Comparison of ENCODE assay signal across 10 cellular contexts in the genomic region with DNA sequence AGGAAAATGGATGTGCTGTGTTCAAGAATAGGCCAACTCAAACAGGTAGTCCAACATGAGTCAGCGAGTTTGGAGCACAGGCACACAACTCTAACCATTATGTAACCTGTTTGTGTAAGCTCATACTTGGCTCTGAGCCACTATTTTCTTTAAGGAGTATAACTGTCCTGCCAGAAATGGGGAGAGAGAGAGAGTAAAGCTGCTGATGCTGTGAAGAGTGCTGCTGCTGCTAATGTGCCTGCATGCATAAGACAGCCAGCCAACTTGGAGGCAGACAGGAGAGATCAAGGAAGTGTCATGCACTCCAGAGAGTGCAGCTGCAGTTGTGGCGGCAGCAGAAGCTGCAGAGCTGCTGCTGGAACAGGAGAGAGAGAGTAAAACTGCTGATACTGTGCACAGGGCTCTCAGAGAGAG. TPM values are rescaled to one million over a fixed set of nuclear protein-coding genes. Genes with fewer than 3 reads are reported as not detected.
DNase-seq lines count a peak whose midpoint lies in the region; ATAC-seq, FAIRE-seq and TF ChIP-seq lines count a peak whose summit lies in the region.
"Had no signal": no experiment of that assay in that cellular context is flagged by ENCODE, and none has a peak within 500 bp of the region (broad histone marks: within the 10 kb centered on the region; RNA-seq: fewer than 3 reads in every experiment).

No MANE protein-coding gene starts in this region.

- H3K27ac ChIP-seq in HepG2 (ENCODE audit: extremely low read length, insufficient read depth, low read length), result no peak overlapping the region

- no peaks in the 10 kb centered on the region for H3K79me2 ChIP-seq in HepG2 (ENCODE audit: insufficient read depth, low read length)

- in situ Hi-C loops in HepG2 (cut with HindIII; ENCODE audit: extremely low pct_ligation_motif_present, low pct_unique_long_range_greater_than_20kb), result no loop called here

- no peak for TF ChIP-seq RAD21 in HepG2 (CRISPR knock-in tag; IDR thresholded peaks at IDR 0.05)

- peak overlapping the region; percentile 45 for H3K4me2 ChIP-seq in HepG2 (ENCODE audit: low read depth, low read length)

- TF ChIP-seq POLR2A in HepG2 (IDR thresholded peaks at IDR 0.05; ENCODE audit: insufficient read depth in 1 of 2, low read depth in 2 of 2, low read length in 2 of 2), result no peak

- intact Hi-C loops in HepG2 (cut with micrococcal nuclease; ENCODE audit: unreplicated experiment), result loop anchor here (10.0 kb wide), 1 partner anchor 1461 kb away; no protein-coding TSS in a partner anchor
- intact Hi-C loops in posterior vena cava (cut with DNase I), result no loop called here

- H3K4me1 ChIP-seq in HepG2 (ENCODE audit: insufficient read depth, low read length), result peaks cover 17% of the 10 kb centered on the region

- peak in 1 of 2 experiments; percentile 66; a peak in 2 of 4 replicates for TF ChIP-seq EP300 in HepG2 (IDR thresholded peaks at IDR 0.05; ENCODE audit: low read depth in 2 of 2, low read length in 2 of 2)
- TF ChIP-seq EP300 in HepG2 (CRISPR knock-in tag; IDR thresholded peaks at IDR 0.05; ENCODE audit: borderline replicate concordance), result no peak

- H3K4me3 ChIP-seq in GM06990 (replicated peaks; ENCODE audit: low read depth, low read length), result no peak overlapping the region
- no peak overlapping the region for H3K4me3 ChIP-seq in HepG2 (replicated peaks in 1 of 3; ENCODE audit: insufficient read depth in 1 of 3, low read depth in 2 of 3, low read length in 3 of 3)

- peak; percentile 22 for DNase-seq in GM06990 (ENCODE audit: extremely low read depth, insufficient read length)
- peak; percentile 7 for DNase-seq in UCSD-AML1 (lab: John Stamatoyannopoulos, UW; ENCODE audit: unreplicated experiment)
- peak; percentile 79 for DNase-seq in HepG2 (ENCODE audit: low spot score)
- DNase-seq in posterior vena cava (ENCODE audit: low spot score), result no peak
- DNase-seq in Ammon's horn (ENCODE audit: low spot score), result no peak
- DNase-seq in middle frontal gyrus (ENCODE audit: extremely low spot score, low spot score), result no peak

- POLR2A ChIA-PET in HepG2 (lab: Yijun Ruan, JAX), result no interaction called here

- 29% methylated on average over 2 of the region's 2 CpGs for WGBS in HepG2 (ENCODE audit: low lambda C conversion rate)

- H3K27me3 ChIP-seq in GM06990 (replicated peaks; ENCODE audit: control insufficient read depth, insufficient read depth, low read length) (no peaks in the 10 kb centered on the region), HepG2 (ENCODE audit: control insufficient read depth in 1 of 2, insufficient read depth in 2 of 2, low read length in 2 of 2) (no peaks in the 10 kb centered on the region)

- BruUV-seq in HepG2 (replicated peaks; lab: Mats Ljungman, UMichigan), result no TSS peak

- no peaks in the 10 kb centered on the region for H3K9me3 ChIP-seq in HepG2 (ENCODE audit: low read length)

- no peaks in the 10 kb centered on the region for H4K20me1 ChIP-seq in HepG2 (ENCODE audit: insufficient read depth, low read length)

- peak; percentile 23 for FAIRE-seq in HepG2 (lab: Jason Lieb, UNC)
- FAIRE-seq: frontal cortex, G401.6 had no signal

- TF ChIP-seq CTCF in GM06990 (IDR thresholded peaks at IDR 0.05; ENCODE audit: insufficient read depth, low read length, poor library complexity, severe bottlenecking) (no peak), HepG2 (CRISPR knock-in tag; IDR thresholded peaks at IDR 0.05) (no peak)

- H3K9ac ChIP-seq in HepG2 (ENCODE audit: insufficient read depth, low read depth, low read length), result no peak overlapping the region

- CTCF ChIA-PET in HepG2 (lab: Yijun Ruan, JAX; ENCODE audit: low intra/inter-chr PET ratio, low total read pairs), result no interaction called here

- no peak overlapping the region for H2AFZ ChIP-seq in HepG2 (ENCODE audit: low read length)

- no peaks in the 10 kb centered on the region for H3K36me3 ChIP-seq in GM06990 (ENCODE audit: control insufficient read depth, insufficient read depth, low read length)
- H3K36me3 ChIP-seq in HepG2 (replicated peaks in 1 of 2; ENCODE audit: control insufficient read depth in 1 of 2, insufficient read depth in 2 of 2, low read length in 2 of 2), result no peaks in the 10 kb centered on the region

- peak; percentile 38 for ATAC-seq in HG03280 (IDR thresholded peaks at IDR 0.05; ENCODE audit: unreplicated experiment)
- peak; percentile 93 for ATAC-seq in HepG2
- ATAC-seq in HG03354 (IDR thresholded peaks at IDR 0.05; ENCODE audit: poor library complexity, severe bottlenecking, unreplicated experiment), result no peak

RNA-seq across cellular contexts. Expression of a gene that starts 11.7 kb away (rescaled TPM):
- not detected in 2 replicates for total RNA-seq in HepG2 (2016; rRNA removed; fragmentation: Illumina TruSeq; extraction: Trizol)
- not detected in 2 replicates for total RNA-seq in HepG2 (2016; cell fraction: cytosol; rRNA removed; fragmentation: Illumina TruSeq; extraction: Trizol; ENCODE audit: low read depth)
- total RNA-seq in HepG2 (2016; cell fraction: insoluble cytoplasmic fraction; rRNA removed; fragmentation: Illumina TruSeq; extraction: Trizol), result not detected in 2 replicates
- not detected in 2 replicates for total RNA-seq in HepG2 (2016; cell fraction: membrane; rRNA removed; fragmentation: Illumina TruSeq; extraction: Trizol)
- not detected in 2 replicates for total RNA-seq in HepG2 (2016; cell fraction: nucleus; rRNA removed; fragmentation: Illumina TruSeq; extraction: Trizol)
- not detected in 2 replicates for polyA plus RNA-seq in HepG2 (2011; rRNA removed)
- not detected in 2 replicates for polyA plus RNA-seq in HepG2 (2011; cell fraction: cytosol; rRNA removed)
- not detected in 2 replicates for polyA plus RNA-seq in HepG2 (2011; cell fraction: nucleus; rRNA removed)
- polyA plus RNA-seq in HepG2 (2012), result not detected in 2 replicates
- not detected in 2 replicates for polyA plus RNA-seq in HepG2 (2016; cell fraction: cytosol; fragmentation: Illumina TruSeq; extraction: Trizol; ENCODE audit: low read depth)
- not detected in 2 replicates for polyA plus RNA-seq in HepG2 (2016; cell fraction: insoluble cytoplasmic fraction; fragmentation: Illumina TruSeq; extraction: Trizol; ENCODE audit: low read depth)
- not detected in 2 replicates for polyA plus RNA-seq in HepG2 (2016; cell fraction: membrane; fragmentation: Illumina TruSeq; extraction: Trizol; ENCODE audit: low read depth)
- not detected in 2 replicates for polyA plus RNA-seq in HepG2 (2016; cell fraction: nucleus; fragmentation: Illumina TruSeq; extraction: Trizol; ENCODE audit: insufficient read depth, low read depth)
- not detected in 2 replicates for polyA minus RNA-seq in HepG2 (2011; rRNA and poly(A)+ RNA removed; ENCODE audit: low replicate concordance)
- polyA minus RNA-seq in HepG2 (2011; cell fraction: cytosol; rRNA and poly(A)+ RNA removed), result not detected in 2 replicates
- not detected in 2 replicates for polyA minus RNA-seq in HepG2 (2011; cell fraction: nucleus; rRNA and poly(A)+ RNA removed)
- total RNA-seq in posterior vena cava, result not detected
- total RNA-seq: frontal cortex had no signal

RNA-seq across cellular contexts. Expression of a gene that starts 18.5 kb away (rescaled TPM):
- not detected in 2 replicates for total RNA-seq in HepG2 (2016; rRNA removed; fragmentation: Illumina TruSeq; extraction: Trizol)
- not detected in 2 replicates for total RNA-seq in HepG2 (2016; cell fraction: cytosol; rRNA removed; fragmentation: Illumina TruSeq; extraction: Trizol; ENCODE audit: low read depth)
- total RNA-seq in HepG2 (2016; cell fraction: insoluble cytoplasmic fraction; rRNA removed; fragmentation: Illumina TruSeq; extraction: Trizol), result not detected in 2 replicates
- not detected in 2 replicates for total RNA-seq in HepG2 (2016; cell fraction: membrane; rRNA removed; fragmentation: Illumina TruSeq; extraction: Trizol)
- total RNA-seq in HepG2 (2016; cell fraction: nucleus; rRNA removed; fragmentation: Illumina TruSeq; extraction: Trizol), result not detected in 2 replicates
- polyA plus RNA-seq in HepG2 (2011; rRNA removed), result 0.15 TPM in 1 of 2 replicates, not detected in the other
- 0.15 TPM in 1 of 2 replicates, not detected in the other for polyA plus RNA-seq in HepG2 (2011; cell fraction: cytosol; rRNA removed)
- polyA plus RNA-seq in HepG2 (2011; cell fraction: nucleus; rRNA removed), result 0.21 and 0.29 TPM in 2 replicates
- polyA plus RNA-seq in HepG2 (2012), result 0.31 TPM in 1 of 2 replicates, not detected in the other
- not detected in 2 replicates for polyA plus RNA-seq in HepG2 (2016; cell fraction: cytosol; fragmentation: Illumina TruSeq; extraction: Trizol; ENCODE audit: low read depth)
- polyA plus RNA-seq in HepG2 (2016; cell fraction: insoluble cytoplasmic fraction; fragmentation: Illumina TruSeq; extraction: Trizol; ENCODE audit: low read depth), result not detected in 2 replicates
- polyA plus RNA-seq in HepG2 (2016; cell fraction: membrane; fragmentation: Illumina TruSeq; extraction: Trizol; ENCODE audit: low read depth), result not detected in 2 replicates
- polyA plus RNA-seq in HepG2 (2016; cell fraction: nucleus; fragmentation: Illumina TruSeq; extraction: Trizol; ENCODE audit: insufficient read depth, low read depth), result not detected in 2 replicates
- not detected in 2 replicates for polyA minus RNA-seq in HepG2 (2011; rRNA and poly(A)+ RNA removed; ENCODE audit: low replicate concordance)
- not detected in 2 replicates for polyA minus RNA-seq in HepG2 (2011; cell fraction: cytosol; rRNA and poly(A)+ RNA removed)
- not detected in 2 replicates for polyA minus RNA-seq in HepG2 (2011; cell fraction: nucleus; rRNA and poly(A)+ RNA removed)
- not detected for total RNA-seq in posterior vena cava
- total RNA-seq: frontal cortex had no signal

RNA-seq across cellular contexts. Expression of a gene that starts 44.2 kb away (rescaled TPM):
- not detected in 2 replicates for total RNA-seq in HepG2 (2016; rRNA removed; fragmentation: Illumina TruSeq; extraction: Trizol)
- total RNA-seq in HepG2 (2016; cell fraction: cytosol; rRNA removed; fragmentation: Illumina TruSeq; extraction: Trizol; ENCODE audit: low read depth), result not detected in 2 replicates
- total RNA-seq in HepG2 (2016; cell fraction: insoluble cytoplasmic fraction; rRNA removed; fragmentation: Illumina TruSeq; extraction: Trizol), result not detected in 2 replicates
- total RNA-seq in HepG2 (2016; cell fraction: membrane; rRNA removed; fragmentation: Illumina TruSeq; extraction: Trizol), result not detected in 2 replicates
- total RNA-seq in HepG2 (2016; cell fraction: nucleus; rRNA removed; fragmentation: Illumina TruSeq; extraction: Trizol), result not detected in 2 replicates
- polyA plus RNA-seq in HepG2 (2011; rRNA removed), result not detected in 2 replicates
- not detected in 2 replicates for polyA plus RNA-seq in HepG2 (2011; cell fraction: cytosol; rRNA removed)
- polyA plus RNA-seq in HepG2 (2011; cell fraction: nucleus; rRNA removed), result not detected in 2 replicates
- polyA plus RNA-seq in HepG2 (2012), result not detected in 2 replicates
- not detected in 2 replicates for polyA plus RNA-seq in HepG2 (2016; cell fraction: cytosol; fragmentation: Illumina TruSeq; extraction: Trizol; ENCODE audit: low read depth)
- not detected in 2 replicates for polyA plus RNA-seq in HepG2 (2016; cell fraction: insoluble cytoplasmic fraction; fragmentation: Illumina TruSeq; extraction: Trizol; ENCODE audit: low read depth)
- polyA plus RNA-seq in HepG2 (2016; cell fraction: membrane; fragmentation: Illumina TruSeq; extraction: Trizol; ENCODE audit: low read depth), result not detected in 2 replicates
- polyA plus RNA-seq in HepG2 (2016; cell fraction: nucleus; fragmentation: Illumina TruSeq; extraction: Trizol; ENCODE audit: insufficient read depth, low read depth), result not detected in 2 replicates
- not detected in 2 replicates for polyA minus RNA-seq in HepG2 (2011; rRNA and poly(A)+ RNA removed; ENCODE audit: low replicate concordance)
- not detected in 2 replicates for polyA minus RNA-seq in HepG2 (2011; cell fraction: cytosol; rRNA and poly(A)+ RNA removed)
- not detected in 2 replicates for polyA minus RNA-seq in HepG2 (2011; cell fraction: nucleus; rRNA and poly(A)+ RNA removed)
- not detected for total RNA-seq in posterior vena cava
- total RNA-seq: frontal cortex had no signal

RNA-seq across cellular contexts. Expression of a gene that starts 53.2 kb away (rescaled TPM):
- total RNA-seq in HepG2 (2016; rRNA removed; fragmentation: Illumina TruSeq; extraction: Trizol) (not detected in 2 replicates), posterior vena cava (not detected)
- not detected in 2 replicates for total RNA-seq in HepG2 (2016; cell fraction: cytosol; rRNA removed; fragmentation: Illumina TruSeq; extraction: Trizol; ENCODE audit: low read depth)
- not detected in 2 replicates for total RNA-seq in HepG2 (2016; cell fraction: insoluble cytoplasmic fraction; rRNA removed; fragmentation: Illumina TruSeq; extraction: Trizol)
- total RNA-seq in HepG2 (2016; cell fraction: membrane; rRNA removed; fragmentation: Illumina TruSeq; extraction: Trizol), result not detected in 2 replicates
- total RNA-seq in HepG2 (2016; cell fraction: nucleus; rRNA removed; fragmentation: Illumina TruSeq; extraction: Trizol), result not detected in 2 replicates
- polyA plus RNA-seq in HepG2 (2011; rRNA removed), result not detected in 2 replicates
- polyA plus RNA-seq in HepG2 (2011; cell fraction: cytosol; rRNA removed), result 0.12 TPM in 1 of 2 replicates, not detected in the other
- not detected in 2 replicates for polyA plus RNA-seq in HepG2 (2011; cell fraction: nucleus; rRNA removed)
- polyA plus RNA-seq in HepG2 (2012), result not detected in 2 replicates
- not detected in 2 replicates for polyA plus RNA-seq in HepG2 (2016; cell fraction: cytosol; fragmentation: Illumina TruSeq; extraction: Trizol; ENCODE audit: low read depth)
- not detected in 2 replicates for polyA plus RNA-seq in HepG2 (2016; cell fraction: insoluble cytoplasmic fraction; fragmentation: Illumina TruSeq; extraction: Trizol; ENCODE audit: low read depth)
- not detected in 2 replicates for polyA plus RNA-seq in HepG2 (2016; cell fraction: membrane; fragmentation: Illumina TruSeq; extraction: Trizol; ENCODE audit: low read depth)
- not detected in 2 replicates for polyA plus RNA-seq in HepG2 (2016; cell fraction: nucleus; fragmentation: Illumina TruSeq; extraction: Trizol; ENCODE audit: insufficient read depth, low read depth)
- polyA minus RNA-seq in HepG2 (2011; rRNA and poly(A)+ RNA removed; ENCODE audit: low replicate concordance), result not detected in 2 replicates
- polyA minus RNA-seq in HepG2 (2011; cell fraction: cytosol; rRNA and poly(A)+ RNA removed), result not detected in 2 replicates
- polyA minus RNA-seq in HepG2 (2011; cell fraction: nucleus; rRNA and poly(A)+ RNA removed), result not detected in 2 replicates

Comparison
In these comparisons a context has a peak if more than half of its experiments do, and no peak if none do; other contexts are left out.
1. DNase-seq: peak in GM06990 (single experiment), UCSD-AML1 (single experiment) and HepG2 (single experiment); none in posterior vena cava (single experiment), Ammon's horn (single experiment) and middle frontal gyrus (single experiment).